20 cellular contexts compared by ENCODE assay signal in the genomic region with DNA sequence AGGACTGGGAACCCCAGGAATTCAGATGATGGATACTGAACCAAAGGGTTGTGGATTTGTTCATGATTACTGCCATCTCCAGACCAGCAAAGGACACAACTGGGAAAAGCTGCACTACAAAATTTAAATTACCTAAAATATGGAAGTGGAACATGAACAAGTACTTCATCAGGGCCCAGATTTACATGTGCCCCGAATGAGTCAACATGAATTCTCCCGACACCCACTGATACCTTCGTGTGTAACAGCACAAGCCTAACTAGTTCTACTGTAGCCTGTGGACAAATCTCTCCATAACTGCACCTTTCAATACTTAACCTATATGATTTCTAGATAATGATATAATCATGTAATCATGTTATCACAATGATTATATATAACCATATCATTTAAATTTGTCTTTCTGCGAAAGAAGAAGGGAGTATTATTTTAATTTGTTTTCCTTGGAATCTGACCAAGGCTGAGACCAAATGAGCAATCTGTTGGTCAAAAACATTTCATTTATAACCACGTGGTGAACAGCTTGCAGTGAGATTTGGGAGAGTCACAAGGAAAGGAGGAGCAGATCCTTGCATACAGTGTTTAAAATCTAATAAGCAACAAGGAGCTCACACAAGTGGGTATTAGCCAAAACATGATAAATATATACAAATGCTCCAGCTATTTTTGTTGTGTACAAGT.
DNase-seq lines count a peak whose midpoint lies in the region; ATAC-seq and TF ChIP-seq lines count a peak whose summit lies in the region.
"Had no signal": no experiment of that assay in that cellular context is flagged by ENCODE, and none has a peak within 500 bp of the region (broad histone marks: within the 10 kb centered on the region; RNA-seq: fewer than 3 reads in every experiment).

No MANE protein-coding gene starts in this region.

- no peak for TF ChIP-seq EP300 in suprapubic skin (IDR thresholded peaks at IDR 0.05)

- H3K36me3 ChIP-seq in OCI-LY3 (replicated peaks; ENCODE audit: low read depth, low read length) = no peaks in the 10 kb centered on the region
- no peaks in the 10 kb centered on the region for H3K36me3 ChIP-seq in suprapubic skin

- no peak for TF ChIP-seq POLR2A in suprapubic skin (IDR thresholded peaks at IDR 0.05)

- no peak overlapping the region for H3K27ac Mint-ChIP-seq in type B pancreatic cell
- H3K27ac Mint-ChIP-seq: activated B cell treated with CpG ODN at 0.5 μM for 24 hours; activated T-helper 1 cell treated with anti-CD3 and anti-CD28 coated beads, Interleukin-12 subunit alpha, Interleukin-12 subunit beta, Interleukin-2, Interleukin-4 antibody, amounts not matched to agents 30 ng/mL and 10 ng/mL and 1 ng/mL, durations not matched to agents 14 hours and 24 hours and 36 hours; naive B cell; T-helper 17 cell had no signal

- H3K4me3 ChIP-seq in GM12865 (ENCODE audit: low read depth, low read length) (no peak overlapping the region), OCI-LY3 (ENCODE audit: low read length) (no peak overlapping the region), fibroblast of mammary gland (ENCODE audit: control insufficient read depth, low read depth, low read length) (no peak overlapping the region), suprapubic skin (no peak overlapping the region)
- H3K4me3 ChIP-seq: K562 had no signal

- DNase-seq in GM12865 (ENCODE audit: low read depth) = peak; percentile 46
- peak; percentile 73 for DNase-seq in fibroblast of mammary gland (ENCODE audit: low read depth)
- DNase-seq in stimulated activated CD4-positive, alpha-beta T cell treated with anti-CD3 and anti-CD28 coated beads, Interleukin-4, amount 100 ng/mL, for 24 hours = no peak
- no peak for DNase-seq in suprapubic skin (ENCODE audit: low spot score in 2 of 2)
- no peak for DNase-seq in type B pancreatic cell (ENCODE audit: extremely low spot score, unreplicated experiment)
- DNase-seq in SHP77 (lab: John Stamatoyannopoulos, UW) = no peak
- DNase-seq: activated B cell treated with CpG ODN at 0.5 μM for 24 hours; activated CD8-positive, alpha-beta memory T cell treated with anti-CD3 and anti-CD28 coated beads for 24 hours; naive B cell; NCI-H1105 treated with DMSO at 0.1 percent for 48 hours; NCI-H2227 treated with DMSO at 0.1 percent for 48 hours; Right ventricle myocardium superior; stimulated activated CD4-positive, alpha-beta T cell treated with anti-CD3 and anti-CD28 coated beads, Interleukin-2, amount 100 ng/mL, for 48 hours; T-helper 17 cell had no signal

- H3K27me3 ChIP-seq in OCI-LY3 (ENCODE audit: low read depth, low read length) = no peaks in the 10 kb centered on the region
- no peaks in the 10 kb centered on the region for H3K27me3 ChIP-seq in suprapubic skin

- H3K36me3 Mint-ChIP-seq in type B pancreatic cell = no peaks in the 10 kb centered on the region
- H3K36me3 Mint-ChIP-seq: naive B cell had no signal

- H3K4me1 Mint-ChIP-seq in type B pancreatic cell (ENCODE audit: unreplicated experiment) = peaks cover 8% of the 10 kb centered on the region
- H3K4me1 Mint-ChIP-seq: activated B cell treated with CpG ODN at 0.5 μM for 24 hours had no signal

- H3K9me3 ChIP-seq in OCI-LY3 (ENCODE audit: insufficient read depth, low read length) = no peaks in the 10 kb centered on the region
- H3K9me3 ChIP-seq in suprapubic skin = no peaks in the 10 kb centered on the region

- no peak overlapping the region for H3K27ac ChIP-seq in OCI-LY3 (ENCODE audit: low read length)
- no peak overlapping the region for H3K27ac ChIP-seq in suprapubic skin
- H3K27ac ChIP-seq: C4-2B, parathyroid adenoma had no signal

- H3K4me2 ChIP-seq in OCI-LY3 (ENCODE audit: low read length) = peak overlapping the region; percentile 25

- H2AFZ ChIP-seq in OCI-LY3 (ENCODE audit: low read depth, low read length) = no peak overlapping the region
- H2AFZ ChIP-seq: parathyroid adenoma had no signal

- H3K4me1 ChIP-seq in OCI-LY3 (ENCODE audit: low read length) (peaks cover 19% of the 10 kb centered on the region), suprapubic skin (peaks cover 25% of the 10 kb centered on the region)
- H3K4me1 ChIP-seq: parathyroid adenoma had no signal

- no peak for TF ChIP-seq CTCF in GM12865 (IDR thresholded peaks at IDR 0.05; ENCODE audit: insufficient read depth, low read depth, low read length, missing control alignments)
- no peak for TF ChIP-seq CTCF in OCI-LY3 (IDR thresholded peaks at IDR 0.05; ENCODE audit: low read depth, low read length)
- TF ChIP-seq CTCF in fibroblast of mammary gland (conservative IDR thresholded peaks at IDR 0.05; ENCODE audit: control insufficient read depth, insufficient read depth, low read depth, low read length) = no peak
- TF ChIP-seq CTCF in suprapubic skin (IDR thresholded peaks at IDR 0.05) = no peak
- no peak for TF ChIP-seq CTCF in type B pancreatic cell (conservative IDR thresholded peaks at IDR 0.05)

- ATAC-seq in HG02571 (IDR thresholded peaks at IDR 0.05; ENCODE audit: unreplicated experiment) = peak; percentile 36
- ATAC-seq: K562, T-helper 17 cell had no signal

- WGBS in suprapubic skin = 39% methylated on average over 5 of the region's 5 CpGs

- H3K27me3 Mint-ChIP-seq in type B pancreatic cell = peaks cover 3% of the 10 kb centered on the region

- H3K79me2 ChIP-seq in OCI-LY3 (ENCODE audit: low read length) = no peaks in the 10 kb centered on the region
- H3K79me2 ChIP-seq: parathyroid adenoma had no signal

- no peaks in the 10 kb centered on the region for H3K9me3 Mint-ChIP-seq in type B pancreatic cell
- H3K9me3 Mint-ChIP-seq: activated B cell treated with CpG ODN at 0.5 μM for 24 hours; activated T-helper 1 cell treated with anti-CD3 and anti-CD28 coated beads, Interleukin-12 subunit alpha, Interleukin-12 subunit beta, Interleukin-2, Interleukin-4 antibody, amounts not matched to agents 30 ng/mL and 10 ng/mL and 1 ng/mL, durations not matched to agents 14 hours and 24 hours and 36 hours had no signal

- H4K20me1 ChIP-seq in OCI-LY3 (ENCODE audit: insufficient read depth, low read length) = no peaks in the 10 kb centered on the region

- no peak overlapping the region for H3K9ac ChIP-seq in OCI-LY3 (ENCODE audit: low read length)
- H3K9ac ChIP-seq: parathyroid adenoma had no signal

- no peak overlapping the region for H3K4me3 Mint-ChIP-seq in type B pancreatic cell
- H3K4me3 Mint-ChIP-seq: activated B cell treated with CpG ODN at 0.5 μM for 24 hours; activated T-helper 1 cell treated with anti-CD3 and anti-CD28 coated beads, Interleukin-12 subunit alpha, Interleukin-12 subunit beta, Interleukin-2, Interleukin-4 antibody, amounts not matched to agents 30 ng/mL and 10 ng/mL and 1 ng/mL, durations not matched to agents 14 hours and 24 hours and 36 hours; naive B cell; T-helper 17 cell had no signal

Comparison
In these comparisons a context has a peak if more than half of its experiments do, and no peak if none do; other contexts are left out.
1. DNase-seq: peak in GM12865 (single experiment) and fibroblast of mammary gland (single experiment); none in stimulated activated CD4-positive, alpha-beta T cell treated with anti-CD3 and anti-CD28 coated beads, Interleukin-4, amount 100 ng/mL, for 24 hours (single experiment), suprapubic skin (0 of 2), type B pancreatic cell (single experiment) and SHP77 (0 of 2).